In genomic region chrX:154715825-154716224, GRCh38 we compare ENCODE assay signal across 20 cellular contexts. TPM values are rescaled to one million over a fixed set of nuclear protein-coding genes. Genes with fewer than 3 reads are reported as not detected.
"Had no signal": no experiment of that assay in that cellular context is flagged by ENCODE, and none has a peak within 500 bp of the region (broad histone marks: within the 10 kb centered on the region; RNA-seq: fewer than 3 reads in every experiment).

No MANE protein-coding gene starts in this region.

- H3K27ac ChIP-seq: cardiac muscle cell, gastrocnemius medialis, ovary, right lobe of liver, stomach had no signal

- H3K4me1 ChIP-seq: gastrocnemius medialis, right lobe of liver had no signal

- H3K27ac Mint-ChIP-seq: activated CD4-positive, alpha-beta T cell treated with anti-CD3 and anti-CD28 coated beads for 36 hours; activated naive CD8-positive, alpha-beta T cell treated with anti-CD3 and anti-CD28 coated beads for 36 hours; activated T-helper 17 cell treated with anti-CD3 and anti-CD28 coated beads, Interleukin-2, amount 50 U/mL, for 72 hours had no signal

- H3K9me3 Mint-ChIP-seq: activated CD4-positive, alpha-beta memory T cell treated with anti-CD3 and anti-CD28 coated beads, Interleukin-2, amount 10 ng/mL, durations not matched to agents 7 days and 5 days; activated naive CD8-positive, alpha-beta T cell treated with anti-CD3 and anti-CD28 coated beads for 36 hours; activated T-helper 17 cell treated with anti-CD3 and anti-CD28 coated beads, Interleukin-2, amount 50 U/mL, for 72 hours; immature natural killer cell had no signal

- H3K27me3 Mint-ChIP-seq: activated CD4-positive, alpha-beta memory T cell treated with anti-CD3 and anti-CD28 coated beads, Interleukin-2, amount 10 ng/mL, durations not matched to agents 7 days and 5 days; activated CD4-positive, alpha-beta T cell treated with anti-CD3 and anti-CD28 coated beads for 36 hours; activated CD8-positive, alpha-beta memory T cell treated with anti-CD3 and anti-CD28 coated beads, Interleukin-2, amount 10 ng/mL, durations not matched to agents 7 days and 5 days; activated naive CD8-positive, alpha-beta T cell treated with anti-CD3 and anti-CD28 coated beads for 36 hours; activated T-helper 17 cell treated with anti-CD3 and anti-CD28 coated beads, Interleukin-2, amount 50 U/mL, for 72 hours had no signal

- H3K4me3 ChIP-seq: cardiac muscle cell, gastrocnemius medialis, ovary, right lobe of liver, stomach had no signal

- H3K36me3 ChIP-seq: cardiac muscle cell, gastrocnemius medialis, ovary, right lobe of liver had no signal

- ATAC-seq: activated CD4-positive, alpha-beta T cell treated with anti-CD3 and anti-CD28 coated beads for 36 hours; activated CD8-positive, alpha-beta memory T cell treated with anti-CD3 and anti-CD28 coated beads, Interleukin-2, amount 10 ng/mL, durations not matched to agents 7 days and 5 days; activated T-helper 17 cell treated with anti-CD3 and anti-CD28 coated beads, Interleukin-2, amount 50 U/mL, for 72 hours; gastrocnemius medialis; left ventricle myocardium superior; right lobe of liver had no signal

- DNase-seq: activated CD4-positive, alpha-beta memory T cell treated with anti-CD3 and anti-CD28 coated beads, Interleukin-2, amount 10 ng/mL, durations not matched to agents 7 days and 5 days; activated CD4-positive, alpha-beta T cell treated with anti-CD3 and anti-CD28 coated beads for 36 hours; activated CD8-positive, alpha-beta memory T cell treated with anti-CD3 and anti-CD28 coated beads, Interleukin-2, amount 10 ng/mL, durations not matched to agents 7 days and 5 days; activated naive CD4-positive, alpha-beta T cell; activated naive CD8-positive, alpha-beta T cell treated with anti-CD3 and anti-CD28 coated beads for 36 hours; amniotic stem cell; erythroblast; gastrocnemius medialis; head of caudate nucleus; immature natural killer cell; left ventricle myocardium superior; ovary; right lobe of liver; small intestine; stimulated activated CD4-positive, alpha-beta T cell treated with anti-CD3 and anti-CD28 coated beads, Interleukin-15, amount 100 ng/mL, for 24 hours; stimulated activated CD4-positive, alpha-beta T cell treated with anti-CD3 and anti-CD28 coated beads, Interleukin-2, amount 100 ng/mL, for 48 hours; stomach; trophoblast cell had no signal

- H3K4me3 Mint-ChIP-seq: activated CD4-positive, alpha-beta memory T cell treated with anti-CD3 and anti-CD28 coated beads, Interleukin-2, amount 10 ng/mL, durations not matched to agents 7 days and 5 days; activated CD4-positive, alpha-beta T cell treated with anti-CD3 and anti-CD28 coated beads for 36 hours; activated CD8-positive, alpha-beta memory T cell treated with anti-CD3 and anti-CD28 coated beads, Interleukin-2, amount 10 ng/mL, durations not matched to agents 7 days and 5 days; activated naive CD8-positive, alpha-beta T cell treated with anti-CD3 and anti-CD28 coated beads for 36 hours; activated T-helper 17 cell treated with anti-CD3 and anti-CD28 coated beads, Interleukin-2, amount 50 U/mL, for 72 hours had no signal

- H3K27me3 ChIP-seq: cardiac muscle cell, gastrocnemius medialis, ovary, stomach had no signal

- H3K9me3 ChIP-seq: gastrocnemius medialis, ovary, right lobe of liver had no signal

RNA-seq across cellular contexts. Expression of gene GAB3, which starts 35.1 kb away (rescaled TPM):
- polyA plus RNA-seq: cardiac muscle cell had no signal
